ENCODE assay signal across 1 cellular context in the genomic region with DNA sequence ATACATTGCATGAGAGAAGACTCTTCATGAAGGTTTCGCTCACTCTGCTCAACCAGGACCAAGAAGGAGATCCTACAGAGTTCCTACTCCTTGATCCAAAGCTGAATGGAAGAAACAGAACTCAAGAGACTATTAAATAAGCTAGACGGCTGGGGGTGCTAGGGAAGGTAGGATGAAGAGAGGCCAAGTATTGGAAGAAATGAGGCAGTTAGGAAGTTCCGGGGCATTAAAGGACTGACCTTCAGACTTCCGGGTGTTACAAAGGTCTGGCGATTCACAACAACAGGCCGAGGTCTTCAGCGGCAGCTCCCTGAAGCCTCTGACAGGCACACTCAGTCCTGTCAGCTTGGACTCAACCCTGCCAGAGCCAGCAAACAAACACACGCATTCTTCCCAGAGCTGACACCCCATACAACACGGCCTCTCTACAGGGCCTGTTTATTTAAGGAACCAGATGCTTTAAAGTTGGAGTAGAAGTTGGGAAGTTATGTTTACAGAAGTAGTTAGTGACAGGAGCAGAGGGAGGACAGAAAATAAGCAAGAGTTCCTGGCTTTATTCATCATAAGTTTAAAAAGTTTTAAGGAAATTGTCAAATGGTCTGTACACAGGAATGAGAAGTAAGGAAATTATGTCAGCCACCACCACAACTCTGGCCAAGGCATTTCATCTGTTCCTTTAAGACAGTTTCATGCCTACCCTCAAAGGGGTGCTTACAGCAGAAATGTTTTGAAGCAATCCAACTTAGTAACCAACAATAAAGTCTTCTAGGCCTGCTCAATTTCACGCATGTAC.
TF ChIP-seq lines count a peak whose summit lies in the region.

No MANE protein-coding gene starts in this region.

TF ChIP-seq in HepG2, 621 proteins besides CTCF, POLR2A, EP300 and RAD21 (continued from another document and continues in another):
- TF ChIP-seq, protein P1, sequence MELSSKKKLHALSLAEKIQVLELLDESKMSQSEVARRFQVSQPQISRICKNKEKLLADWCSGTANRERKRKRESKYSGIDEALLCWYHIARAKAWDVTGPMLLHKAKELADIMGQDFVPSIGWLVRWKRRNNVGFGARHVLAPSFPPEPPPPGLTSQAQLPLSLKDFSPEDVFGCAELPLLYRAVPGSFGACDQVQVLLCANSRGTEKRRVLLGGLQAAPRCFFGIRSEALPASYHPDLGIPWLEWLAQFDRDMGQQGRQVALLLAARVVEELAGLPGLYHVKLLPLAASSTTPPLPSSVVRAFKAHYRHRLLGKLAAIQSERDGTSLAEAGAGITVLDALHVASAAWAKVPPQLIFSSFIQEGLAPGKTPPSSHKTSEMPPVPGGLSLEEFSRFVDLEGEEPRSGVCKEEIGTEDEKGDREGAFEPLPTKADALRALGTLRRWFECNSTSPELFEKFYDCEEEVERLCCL (CRISPR knock-in tag; IDR thresholded peaks at IDR 0.05; ENCODE audit: borderline replicate concordance) = no peak
- TF ChIP-seq, protein P2, sequence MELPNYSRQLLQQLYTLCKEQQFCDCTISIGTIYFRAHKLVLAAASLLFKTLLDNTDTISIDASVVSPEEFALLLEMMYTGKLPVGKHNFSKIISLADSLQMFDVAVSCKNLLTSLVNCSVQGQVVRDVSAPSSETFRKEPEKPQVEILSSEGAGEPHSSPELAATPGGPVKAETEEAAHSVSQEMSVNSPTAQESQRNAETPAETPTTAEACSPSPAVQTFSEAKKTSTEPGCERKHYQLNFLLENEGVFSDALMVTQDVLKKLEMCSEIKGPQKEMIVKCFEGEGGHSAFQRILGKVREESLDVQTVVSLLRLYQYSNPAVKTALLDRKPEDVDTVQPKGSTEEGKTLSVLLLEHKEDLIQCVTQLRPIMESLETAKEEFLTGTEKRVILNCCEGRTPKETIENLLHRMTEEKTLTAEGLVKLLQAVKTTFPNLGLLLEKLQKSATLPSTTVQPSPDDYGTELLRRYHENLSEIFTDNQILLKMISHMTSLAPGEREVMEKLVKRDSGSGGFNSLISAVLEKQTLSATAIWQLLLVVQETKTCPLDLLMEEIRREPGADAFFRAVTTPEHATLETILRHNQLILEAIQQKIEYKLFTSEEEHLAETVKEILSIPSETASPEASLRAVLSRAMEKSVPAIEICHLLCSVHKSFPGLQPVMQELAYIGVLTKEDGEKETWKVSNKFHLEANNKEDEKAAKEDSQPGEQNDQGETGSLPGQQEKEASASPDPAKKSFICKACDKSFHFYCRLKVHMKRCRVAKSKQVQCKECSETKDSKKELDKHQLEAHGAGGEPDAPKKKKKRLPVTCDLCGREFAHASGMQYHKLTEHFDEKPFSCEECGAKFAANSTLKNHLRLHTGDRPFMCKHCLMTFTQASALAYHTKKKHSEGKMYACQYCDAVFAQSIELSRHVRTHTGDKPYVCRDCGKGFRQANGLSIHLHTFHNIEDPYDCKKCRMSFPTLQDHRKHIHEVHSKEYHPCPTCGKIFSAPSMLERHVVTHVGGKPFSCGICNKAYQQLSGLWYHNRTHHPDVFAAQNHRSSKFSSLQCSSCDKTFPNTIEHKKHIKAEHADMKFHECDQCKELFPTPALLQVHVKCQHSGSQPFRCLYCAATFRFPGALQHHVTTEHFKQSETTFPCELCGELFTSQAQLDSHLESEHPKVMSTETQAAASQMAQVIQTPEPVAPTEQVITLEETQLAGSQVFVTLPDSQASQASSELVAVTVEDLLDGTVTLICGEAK (IDR thresholded peaks at IDR 0.05) = no peak
- TF ChIP-seq, protein P2 (CRISPR knock-in tag; IDR thresholded peaks at IDR 0.05) = no peak
- no peak for TF ChIP-seq ZNF891 (CRISPR knock-in tag; IDR thresholded peaks at IDR 0.05)
- no peak for TF ChIP-seq GZF1 (CRISPR knock-in tag; IDR thresholded peaks at IDR 0.05)
- TF ChIP-seq ZNF83 (CRISPR knock-in tag; IDR thresholded peaks at IDR 0.05; ENCODE audit: borderline replicate concordance) = no peak
- TF ChIP-seq, protein P3, sequence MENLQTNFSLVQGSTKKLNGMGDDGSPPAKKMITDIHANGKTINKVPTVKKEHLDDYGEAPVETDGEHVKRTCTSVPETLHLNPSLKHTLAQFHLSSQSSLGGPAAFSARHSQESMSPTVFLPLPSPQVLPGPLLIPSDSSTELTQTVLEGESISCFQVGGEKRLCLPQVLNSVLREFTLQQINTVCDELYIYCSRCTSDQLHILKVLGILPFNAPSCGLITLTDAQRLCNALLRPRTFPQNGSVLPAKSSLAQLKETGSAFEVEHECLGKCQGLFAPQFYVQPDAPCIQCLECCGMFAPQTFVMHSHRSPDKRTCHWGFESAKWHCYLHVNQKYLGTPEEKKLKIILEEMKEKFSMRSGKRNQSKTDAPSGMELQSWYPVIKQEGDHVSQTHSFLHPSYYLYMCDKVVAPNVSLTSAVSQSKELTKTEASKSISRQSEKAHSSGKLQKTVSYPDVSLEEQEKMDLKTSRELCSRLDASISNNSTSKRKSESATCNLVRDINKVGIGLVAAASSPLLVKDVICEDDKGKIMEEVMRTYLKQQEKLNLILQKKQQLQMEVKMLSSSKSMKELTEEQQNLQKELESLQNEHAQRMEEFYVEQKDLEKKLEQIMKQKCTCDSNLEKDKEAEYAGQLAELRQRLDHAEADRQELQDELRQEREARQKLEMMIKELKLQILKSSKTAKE (CRISPR knock-in tag; IDR thresholded peaks at IDR 0.05; ENCODE audit: borderline replicate concordance) = no peak; the same call in 1 of the 2 replicates
- peak; percentile 77 for TF ChIP-seq HOXA3 (CRISPR knock-in tag; IDR thresholded peaks at IDR 0.05)
- TF ChIP-seq, protein P4, sequence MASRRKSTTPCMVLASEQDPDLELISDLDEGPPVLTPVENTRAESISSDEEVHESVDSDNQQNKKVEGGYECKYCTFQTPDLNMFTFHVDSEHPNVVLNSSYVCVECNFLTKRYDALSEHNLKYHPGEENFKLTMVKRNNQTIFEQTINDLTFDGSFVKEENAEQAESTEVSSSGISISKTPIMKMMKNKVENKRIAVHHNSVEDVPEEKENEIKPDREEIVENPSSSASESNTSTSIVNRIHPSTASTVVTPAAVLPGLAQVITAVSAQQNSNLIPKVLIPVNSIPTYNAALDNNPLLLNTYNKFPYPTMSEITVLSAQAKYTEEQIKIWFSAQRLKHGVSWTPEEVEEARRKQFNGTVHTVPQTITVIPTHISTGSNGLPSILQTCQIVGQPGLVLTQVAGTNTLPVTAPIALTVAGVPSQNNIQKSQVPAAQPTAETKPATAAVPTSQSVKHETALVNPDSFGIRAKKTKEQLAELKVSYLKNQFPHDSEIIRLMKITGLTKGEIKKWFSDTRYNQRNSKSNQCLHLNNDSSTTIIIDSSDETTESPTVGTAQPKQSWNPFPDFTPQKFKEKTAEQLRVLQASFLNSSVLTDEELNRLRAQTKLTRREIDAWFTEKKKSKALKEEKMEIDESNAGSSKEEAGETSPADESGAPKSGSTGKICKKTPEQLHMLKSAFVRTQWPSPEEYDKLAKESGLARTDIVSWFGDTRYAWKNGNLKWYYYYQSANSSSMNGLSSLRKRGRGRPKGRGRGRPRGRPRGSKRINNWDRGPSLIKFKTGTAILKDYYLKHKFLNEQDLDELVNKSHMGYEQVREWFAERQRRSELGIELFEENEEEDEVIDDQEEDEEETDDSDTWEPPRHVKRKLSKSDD (CRISPR knock-in tag; IDR thresholded peaks at IDR 0.05; ENCODE audit: low read depth) = no peak
- peak; percentile 64 for TF ChIP-seq POGZ (CRISPR knock-in tag; IDR thresholded peaks at IDR 0.05)
- no peak for TF ChIP-seq ZNF335 (CRISPR knock-in tag; IDR thresholded peaks at IDR 0.05)
- TF ChIP-seq, protein P5, sequence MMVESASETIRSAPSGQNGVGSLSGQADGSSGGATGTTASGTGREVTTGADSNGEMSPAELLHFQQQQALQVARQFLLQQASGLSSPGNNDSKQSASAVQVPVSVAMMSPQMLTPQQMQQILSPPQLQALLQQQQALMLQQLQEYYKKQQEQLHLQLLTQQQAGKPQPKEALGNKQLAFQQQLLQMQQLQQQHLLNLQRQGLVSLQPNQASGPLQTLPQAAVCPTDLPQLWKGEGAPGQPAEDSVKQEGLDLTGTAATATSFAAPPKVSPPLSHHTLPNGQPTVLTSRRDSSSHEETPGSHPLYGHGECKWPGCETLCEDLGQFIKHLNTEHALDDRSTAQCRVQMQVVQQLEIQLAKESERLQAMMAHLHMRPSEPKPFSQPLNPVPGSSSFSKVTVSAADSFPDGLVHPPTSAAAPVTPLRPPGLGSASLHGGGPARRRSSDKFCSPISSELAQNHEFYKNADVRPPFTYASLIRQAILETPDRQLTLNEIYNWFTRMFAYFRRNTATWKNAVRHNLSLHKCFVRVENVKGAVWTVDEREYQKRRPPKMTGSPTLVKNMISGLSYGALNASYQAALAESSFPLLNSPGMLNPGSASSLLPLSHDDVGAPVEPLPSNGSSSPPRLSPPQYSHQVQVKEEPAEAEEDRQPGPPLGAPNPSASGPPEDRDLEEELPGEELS (CRISPR knock-in tag; IDR thresholded peaks at IDR 0.05) = peak; percentile 99
- TF ChIP-seq, protein P6, sequence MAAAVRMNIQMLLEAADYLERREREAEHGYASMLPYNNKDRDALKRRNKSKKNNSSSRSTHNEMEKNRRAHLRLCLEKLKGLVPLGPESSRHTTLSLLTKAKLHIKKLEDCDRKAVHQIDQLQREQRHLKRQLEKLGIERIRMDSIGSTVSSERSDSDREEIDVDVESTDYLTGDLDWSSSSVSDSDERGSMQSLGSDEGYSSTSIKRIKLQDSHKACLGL (CRISPR knock-in tag; IDR thresholded peaks at IDR 0.05) = no peak
- no peak for TF ChIP-seq ATM (IDR thresholded peaks at IDR 0.05; ENCODE audit: borderline replicate concordance)
- TF ChIP-seq ZMYM3 (CRISPR knock-in tag; IDR thresholded peaks at IDR 0.05) = peak; percentile 64
- TF ChIP-seq ZFP90 (CRISPR knock-in tag; IDR thresholded peaks at IDR 0.05; ENCODE audit: borderline replicate concordance) = no peak
- TF ChIP-seq NR2F6 (IDR thresholded peaks at IDR 0.05) = peak; percentile 83
- TF ChIP-seq NR2F6 (CRISPR knock-in tag; IDR thresholded peaks at IDR 0.05) = peak; percentile 86
- TF ChIP-seq RAD51 (IDR thresholded peaks at IDR 0.05; ENCODE audit: borderline replicate concordance) = no peak
- TF ChIP-seq, protein P7, sequence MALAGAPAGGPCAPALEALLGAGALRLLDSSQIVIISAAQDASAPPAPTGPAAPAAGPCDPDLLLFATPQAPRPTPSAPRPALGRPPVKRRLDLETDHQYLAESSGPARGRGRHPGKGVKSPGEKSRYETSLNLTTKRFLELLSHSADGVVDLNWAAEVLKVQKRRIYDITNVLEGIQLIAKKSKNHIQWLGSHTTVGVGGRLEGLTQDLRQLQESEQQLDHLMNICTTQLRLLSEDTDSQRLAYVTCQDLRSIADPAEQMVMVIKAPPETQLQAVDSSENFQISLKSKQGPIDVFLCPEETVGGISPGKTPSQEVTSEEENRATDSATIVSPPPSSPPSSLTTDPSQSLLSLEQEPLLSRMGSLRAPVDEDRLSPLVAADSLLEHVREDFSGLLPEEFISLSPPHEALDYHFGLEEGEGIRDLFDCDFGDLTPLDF (CRISPR knock-in tag; IDR thresholded peaks at IDR 0.05) = no peak
- no peak for TF ChIP-seq EED (CRISPR knock-in tag; IDR thresholded peaks at IDR 0.05)
- 0 out of 2 replicates have a peak, but pooled peaks have one; percentile 79 for TF ChIP-seq KAT7 (CRISPR knock-in tag; IDR thresholded peaks at IDR 0.05; ENCODE audit: borderline replicate concordance)
- TF ChIP-seq ZNF749 (CRISPR knock-in tag; IDR thresholded peaks at IDR 0.05; ENCODE audit: borderline replicate concordance) = no peak
- TF ChIP-seq, protein P8, sequence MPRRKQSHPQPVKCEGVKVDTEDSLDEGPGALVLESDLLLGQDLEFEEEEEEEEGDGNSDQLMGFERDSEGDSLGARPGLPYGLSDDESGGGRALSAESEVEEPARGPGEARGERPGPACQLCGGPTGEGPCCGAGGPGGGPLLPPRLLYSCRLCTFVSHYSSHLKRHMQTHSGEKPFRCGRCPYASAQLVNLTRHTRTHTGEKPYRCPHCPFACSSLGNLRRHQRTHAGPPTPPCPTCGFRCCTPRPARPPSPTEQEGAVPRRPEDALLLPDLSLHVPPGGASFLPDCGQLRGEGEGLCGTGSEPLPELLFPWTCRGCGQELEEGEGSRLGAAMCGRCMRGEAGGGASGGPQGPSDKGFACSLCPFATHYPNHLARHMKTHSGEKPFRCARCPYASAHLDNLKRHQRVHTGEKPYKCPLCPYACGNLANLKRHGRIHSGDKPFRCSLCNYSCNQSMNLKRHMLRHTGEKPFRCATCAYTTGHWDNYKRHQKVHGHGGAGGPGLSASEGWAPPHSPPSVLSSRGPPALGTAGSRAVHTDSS (CRISPR knock-in tag; conservative IDR thresholded peaks at IDR 0.05) = no peak
- TF ChIP-seq MLLT10 (CRISPR knock-in tag; IDR thresholded peaks at IDR 0.05) = no peak
- peak; percentile 77 for TF ChIP-seq THAP11 (CRISPR knock-in tag; IDR thresholded peaks at IDR 0.05)
- TF ChIP-seq PAF1 (CRISPR knock-in tag; IDR thresholded peaks at IDR 0.05) = no peak
- TF ChIP-seq, protein P9, sequence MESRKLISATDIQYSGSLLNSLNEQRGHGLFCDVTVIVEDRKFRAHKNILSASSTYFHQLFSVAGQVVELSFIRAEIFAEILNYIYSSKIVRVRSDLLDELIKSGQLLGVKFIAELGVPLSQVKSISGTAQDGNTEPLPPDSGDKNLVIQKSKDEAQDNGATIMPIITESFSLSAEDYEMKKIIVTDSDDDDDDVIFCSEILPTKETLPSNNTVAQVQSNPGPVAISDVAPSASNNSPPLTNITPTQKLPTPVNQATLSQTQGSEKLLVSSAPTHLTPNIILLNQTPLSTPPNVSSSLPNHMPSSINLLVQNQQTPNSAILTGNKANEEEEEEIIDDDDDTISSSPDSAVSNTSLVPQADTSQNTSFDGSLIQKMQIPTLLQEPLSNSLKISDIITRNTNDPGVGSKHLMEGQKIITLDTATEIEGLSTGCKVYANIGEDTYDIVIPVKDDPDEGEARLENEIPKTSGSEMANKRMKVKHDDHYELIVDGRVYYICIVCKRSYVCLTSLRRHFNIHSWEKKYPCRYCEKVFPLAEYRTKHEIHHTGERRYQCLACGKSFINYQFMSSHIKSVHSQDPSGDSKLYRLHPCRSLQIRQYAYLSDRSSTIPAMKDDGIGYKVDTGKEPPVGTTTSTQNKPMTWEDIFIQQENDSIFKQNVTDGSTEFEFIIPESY (CRISPR knock-in tag; IDR thresholded peaks at IDR 0.05) = peak; percentile 60; the same call in 1 of the 2 replicates
